ENCODE assay signal across 8 cellular contexts in genomic region chr18:33440384-33441043, GRCh38. TPM values are rescaled to one million over a fixed set of nuclear protein-coding genes. Genes with fewer than 3 reads are reported as not detected.
DNase-seq lines count a peak whose midpoint lies in the region; ATAC-seq lines count a peak whose summit lies in the region.

CCDC178 (minus strand) TSS chr18:33440721; CDS start chr18:33412088, 28,633 bp downstream.

- H3K9me3 Mint-ChIP-seq in activated T-cell treated with anti-CD3 and anti-CD28 coated beads, Interleukin-2, amount 50 U/mL, for 4 hours: peaks cover 9% of the 10 kb centered on the region

- in situ Hi-C loops in SK-MEL-5 (cut with HindIII; ENCODE audit: low pct_unique_long_range_greater_than_20kb, low sequenced_read_pairs): no loop called here

- no peaks in the 10 kb centered on the region for H3K36me3 ChIP-seq in H7 (replicated peaks; ENCODE audit: control insufficient read depth, insufficient read depth, low read length)
- H3K36me3 ChIP-seq in effector memory CD4-positive, alpha-beta T cell (ENCODE audit: control insufficient read depth, insufficient read depth, low read length): no peaks in the 10 kb centered on the region

- no peaks in the 10 kb centered on the region for H3K4me1 Mint-ChIP-seq in activated T-cell treated with anti-CD3 and anti-CD28 coated beads, Interleukin-2, amount 50 U/mL, for 4 hours (ENCODE audit: low read depth)

- H3K36me3 Mint-ChIP-seq in activated T-cell treated with anti-CD3 and anti-CD28 coated beads, Interleukin-2, amount 50 U/mL, for 4 hours (ENCODE audit: insufficient read depth): no peaks in the 10 kb centered on the region

- H3K27me3 ChIP-seq in H7 (ENCODE audit: control insufficient read depth, insufficient read depth, low read length): peaks cover 16% of the 10 kb centered on the region
- no peaks in the 10 kb centered on the region for H3K27me3 ChIP-seq in effector memory CD4-positive, alpha-beta T cell (replicated peaks; ENCODE audit: control insufficient read depth, insufficient read depth, low read length, poor library complexity, severe bottlenecking)

- intact Hi-C loops in left ventricle myocardium superior (cut with micrococcal nuclease): no loop called here

- H3K4me3 Mint-ChIP-seq in activated T-cell treated with anti-CD3 and anti-CD28 coated beads, Interleukin-2, amount 50 U/mL, for 4 hours: no peak within 1 kb of the TSS

- H3K4me1 ChIP-seq in effector memory CD4-positive, alpha-beta T cell (ENCODE audit: control insufficient read depth, insufficient read depth, low read length, poor library complexity, severe bottlenecking): no peaks in the 10 kb centered on the region

- no peak within 1 kb of the TSS for H3K27ac ChIP-seq in effector memory CD4-positive, alpha-beta T cell (ENCODE audit: insufficient read depth, low read length, poor library complexity, severe bottlenecking)

- peaks cover 17% of the 10 kb centered on the region for H3K27me3 Mint-ChIP-seq in activated T-cell treated with anti-CD3 and anti-CD28 coated beads, Interleukin-2, amount 50 U/mL, for 4 hours (ENCODE audit: low read depth)

- no peaks in the 10 kb centered on the region for H3K9me3 ChIP-seq in effector memory CD4-positive, alpha-beta T cell (ENCODE audit: control insufficient read depth, low read length)

- H3K4me3 ChIP-seq in H7 (ENCODE audit: insufficient read depth, low read depth, low read length): peak within 1 kb of the TSS; percentile 55
- no peak within 1 kb of the TSS for H3K4me3 ChIP-seq in effector memory CD4-positive, alpha-beta T cell (ENCODE audit: insufficient read depth, low read depth, low read length, poor library complexity, severe bottlenecking)

- peak; percentile 80 for ATAC-seq in left ventricle myocardium superior
- ATAC-seq in activated T-cell treated with anti-CD3 and anti-CD28 coated beads, Interleukin-2, amount 50 U/mL, for 4 hours: no peak

- DNase-seq in H7 (peak; percentile 79), SK-MEL-5 (ENCODE audit: low read depth, low spot score) (peak; percentile 7), left ventricle myocardium superior (peak; percentile 36), renal cortical epithelial cell (ENCODE audit: low read depth) (peak; percentile 13)
- DNase-seq in effector memory CD4-positive, alpha-beta T cell: no peak
- no peak for DNase-seq in stimulated activated CD4-positive, alpha-beta T cell treated with anti-CD3 and anti-CD28 coated beads, Interleukin-15, amount 100 ng/mL, for 24 hours
- no peak for DNase-seq in activated T-cell treated with anti-CD3 and anti-CD28 coated beads, Interleukin-2, amount 50 U/mL, for 4 hours
- DNase-seq in activated T-cell treated with anti-CD3 and anti-CD28 coated beads, Interleukin-2, amount 50 U/mL, for 1 hour: no peak

RNA-seq across cellular contexts. Expression of gene CCDC178, which starts in this region (rescaled TPM):
- not detected in 2 replicates for total RNA-seq in H7 (2014; rRNA removed; shearing (Covaris generic))
- total RNA-seq in SK-MEL-5 (2014; rRNA removed; shearing (Covaris generic)): 0.13 TPM in 1 of 2 replicates, not detected in the other
- polyA plus RNA-seq in SK-MEL-5 (2015; cell fraction: cytosol; rRNA removed): 0.11 TPM in 1 of 2 replicates, not detected in the other
- not detected in 2 replicates for polyA plus RNA-seq in SK-MEL-5 (2015; cell fraction: nucleus; rRNA removed)
- total RNA-seq in left ventricle myocardium superior (0.55 TPM), renal cortical epithelial cell (0.30 TPM in 1 of 2 replicates, not detected in the other)
- total RNA-seq in activated T-cell treated with anti-CD3 and anti-CD28 coated beads, Interleukin-2, amount 50 U/mL, for 4 hours: not detected

Comparison
In these comparisons a context has a peak if more than half of its experiments do, and no peak if none do; other contexts are left out.
1. Peak in DNase-seq and H3K4me3 ChIP-seq in H7; RNA of the gene not detected or under 1 TPM.
2. Peak in DNase-seq in SK-MEL-5; RNA of the gene not detected or under 1 TPM.
3. Peak in DNase-seq and ATAC-seq in left ventricle myocardium superior; RNA of the gene not detected or under 1 TPM.
4. Peak in DNase-seq in renal cortical epithelial cell; RNA of the gene not detected or under 1 TPM.